ENCODE assay signal across 1 cellular context in the genomic region with DNA sequence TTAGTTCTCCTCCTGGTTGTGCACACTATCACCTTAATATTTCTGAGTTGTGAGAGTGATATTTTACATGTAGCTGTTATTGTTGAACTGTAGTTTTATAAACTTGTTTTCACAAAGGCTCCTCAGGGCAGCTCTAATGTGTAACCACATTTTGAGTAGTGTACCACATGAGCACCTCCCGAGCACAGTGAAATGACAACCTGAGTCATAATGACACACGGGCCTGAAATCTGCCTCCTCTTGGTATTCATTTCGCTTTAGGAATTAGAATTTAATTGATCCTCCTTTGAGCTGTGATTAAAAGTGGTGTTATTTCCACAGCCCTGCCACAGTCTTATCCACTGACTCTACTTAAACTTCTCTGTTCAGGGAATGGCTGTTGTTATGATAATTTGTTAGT.
TF ChIP-seq lines count a peak whose summit lies in the region.

No MANE protein-coding gene starts in this region.

TF ChIP-seq in SK-N-SH treated with all-trans-retinoic acid at 6 μM for 48 hours, 23 proteins besides CTCF, POLR2A, EP300 and RAD21 (continued from another document):
- TF ChIP-seq PATZ1 (CRISPR knock-in tag; IDR thresholded peaks at IDR 0.05; ENCODE audit: borderline replicate concordance) = no peak
- TF ChIP-seq TOX (CRISPR knock-in tag; IDR thresholded peaks at IDR 0.05; ENCODE audit: borderline replicate concordance) = no peak
- no peak for TF ChIP-seq TCF4 (CRISPR knock-in tag; IDR thresholded peaks at IDR 0.05; ENCODE audit: borderline replicate concordance)
- TF ChIP-seq OSR1 (CRISPR knock-in tag; IDR thresholded peaks at IDR 0.05) = no peak
- TF ChIP-seq PPARA (CRISPR knock-in tag; IDR thresholded peaks at IDR 0.05; ENCODE audit: borderline replicate concordance) = no peak
- TF ChIP-seq ISL1 (CRISPR knock-in tag; IDR thresholded peaks at IDR 0.05) = no peak
- no peak for TF ChIP-seq SNAI2 (CRISPR knock-in tag; IDR thresholded peaks at IDR 0.05)
- TF ChIP-seq ESRRG (CRISPR knock-in tag; IDR thresholded peaks at IDR 0.05) = no peak
- no peak for TF ChIP-seq RARB (CRISPR knock-in tag; IDR thresholded peaks at IDR 0.05)
